2 cellular contexts compared by ENCODE assay signal in the genomic region with DNA sequence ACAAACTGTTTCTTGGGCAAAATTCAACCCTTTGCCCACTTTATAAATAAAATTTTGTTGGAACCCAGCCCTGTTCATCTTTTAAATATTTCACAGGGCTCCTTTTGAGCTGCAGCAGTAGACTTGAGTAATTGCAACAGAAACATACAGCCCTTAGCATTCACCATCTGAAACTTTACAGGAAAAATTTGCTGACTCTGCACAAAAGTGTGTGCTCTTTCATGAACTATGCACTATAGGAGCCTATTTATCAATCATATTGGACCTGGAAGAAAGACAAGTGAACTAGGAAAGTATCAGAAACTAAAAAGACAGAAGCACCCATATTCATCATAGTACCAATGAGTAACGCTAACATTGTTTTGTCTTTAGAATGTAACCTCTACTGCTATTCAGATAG.
TF ChIP-seq lines count a peak whose summit lies in the region.

No MANE protein-coding gene starts in this region.

TF ChIP-seq in HepG2, 621 proteins besides CTCF, POLR2A, EP300 and RAD21 (continued from another document):
- TF ChIP-seq ZNF367 (CRISPR knock-in tag; IDR thresholded peaks at IDR 0.05; ENCODE audit: borderline replicate concordance) (no peak), MAFF (IDR thresholded peaks at IDR 0.05; ENCODE audit: low read depth, low read length) (peak; percentile 98), RBM22 (optimal IDR thresholded peaks at IDR 0.05; ENCODE audit: low read length) (no peak), MAFK (conservative IDR thresholded peaks at IDR 0.05 in 1 of 2, IDR thresholded peaks at IDR 0.05 in 1 of 2; ENCODE audit: low read length in 2 of 2) (peak; percentile 95 to 98), ZNF263 (CRISPR knock-in tag; IDR thresholded peaks at IDR 0.05) (no peak)
- TF ChIP-seq, protein P1, sequence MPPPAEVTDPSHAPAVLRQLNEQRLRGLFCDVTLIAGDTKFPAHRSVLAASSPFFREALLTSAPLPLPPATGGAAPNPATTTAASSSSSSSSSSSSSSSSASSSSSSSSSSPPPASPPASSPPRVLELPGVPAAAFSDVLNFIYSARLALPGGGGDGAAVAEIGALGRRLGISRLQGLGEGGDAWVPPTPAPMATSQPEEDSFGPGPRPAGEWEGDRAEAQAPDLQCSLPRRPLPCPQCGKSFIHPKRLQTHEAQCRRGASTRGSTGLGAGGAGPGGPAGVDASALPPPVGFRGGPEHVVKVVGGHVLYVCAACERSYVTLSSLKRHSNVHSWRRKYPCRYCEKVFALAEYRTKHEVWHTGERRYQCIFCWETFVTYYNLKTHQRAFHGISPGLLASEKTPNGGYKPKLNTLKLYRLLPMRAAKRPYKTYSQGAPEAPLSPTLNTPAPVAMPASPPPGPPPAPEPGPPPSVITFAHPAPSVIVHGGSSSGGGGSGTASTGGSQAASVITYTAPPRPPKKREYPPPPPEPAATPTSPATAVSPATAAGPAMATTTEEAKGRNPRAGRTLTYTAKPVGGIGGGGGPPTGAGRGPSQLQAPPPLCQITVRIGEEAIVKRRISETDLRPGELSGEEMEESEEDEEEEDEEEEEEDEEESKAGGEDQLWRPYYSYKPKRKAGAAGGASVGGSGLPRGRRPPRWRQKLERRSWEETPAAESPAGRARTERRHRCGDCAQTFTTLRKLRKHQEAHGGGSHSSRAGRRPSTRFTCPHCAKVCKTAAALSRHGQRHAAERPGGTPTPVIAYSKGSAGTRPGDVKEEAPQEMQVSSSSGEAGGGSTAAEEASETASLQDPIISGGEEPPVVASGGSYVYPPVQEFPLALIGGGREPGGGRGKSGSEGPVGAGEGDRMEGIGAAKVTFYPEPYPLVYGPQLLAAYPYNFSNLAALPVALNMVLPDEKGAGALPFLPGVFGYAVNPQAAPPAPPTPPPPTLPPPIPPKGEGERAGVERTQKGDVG (CRISPR knock-in tag; IDR thresholded peaks at IDR 0.05; ENCODE audit: borderline replicate concordance): no peak
- TF ChIP-seq, protein P2, sequence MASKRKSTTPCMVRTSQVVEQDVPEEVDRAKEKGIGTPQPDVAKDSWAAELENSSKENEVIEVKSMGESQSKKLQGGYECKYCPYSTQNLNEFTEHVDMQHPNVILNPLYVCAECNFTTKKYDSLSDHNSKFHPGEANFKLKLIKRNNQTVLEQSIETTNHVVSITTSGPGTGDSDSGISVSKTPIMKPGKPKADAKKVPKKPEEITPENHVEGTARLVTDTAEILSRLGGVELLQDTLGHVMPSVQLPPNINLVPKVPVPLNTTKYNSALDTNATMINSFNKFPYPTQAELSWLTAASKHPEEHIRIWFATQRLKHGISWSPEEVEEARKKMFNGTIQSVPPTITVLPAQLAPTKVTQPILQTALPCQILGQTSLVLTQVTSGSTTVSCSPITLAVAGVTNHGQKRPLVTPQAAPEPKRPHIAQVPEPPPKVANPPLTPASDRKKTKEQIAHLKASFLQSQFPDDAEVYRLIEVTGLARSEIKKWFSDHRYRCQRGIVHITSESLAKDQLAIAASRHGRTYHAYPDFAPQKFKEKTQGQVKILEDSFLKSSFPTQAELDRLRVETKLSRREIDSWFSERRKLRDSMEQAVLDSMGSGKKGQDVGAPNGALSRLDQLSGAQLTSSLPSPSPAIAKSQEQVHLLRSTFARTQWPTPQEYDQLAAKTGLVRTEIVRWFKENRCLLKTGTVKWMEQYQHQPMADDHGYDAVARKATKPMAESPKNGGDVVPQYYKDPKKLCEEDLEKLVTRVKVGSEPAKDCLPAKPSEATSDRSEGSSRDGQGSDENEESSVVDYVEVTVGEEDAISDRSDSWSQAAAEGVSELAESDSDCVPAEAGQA (IDR thresholded peaks at IDR 0.05; ENCODE audit: low read depth): no peak
- TF ChIP-seq, protein P2 (CRISPR knock-in tag; IDR thresholded peaks at IDR 0.05; ENCODE audit: borderline replicate concordance): no peak

TF ChIP-seq in K562, 482 proteins besides CTCF, POLR2A, EP300 and RAD21:
- TF ChIP-seq, protein P3, sequence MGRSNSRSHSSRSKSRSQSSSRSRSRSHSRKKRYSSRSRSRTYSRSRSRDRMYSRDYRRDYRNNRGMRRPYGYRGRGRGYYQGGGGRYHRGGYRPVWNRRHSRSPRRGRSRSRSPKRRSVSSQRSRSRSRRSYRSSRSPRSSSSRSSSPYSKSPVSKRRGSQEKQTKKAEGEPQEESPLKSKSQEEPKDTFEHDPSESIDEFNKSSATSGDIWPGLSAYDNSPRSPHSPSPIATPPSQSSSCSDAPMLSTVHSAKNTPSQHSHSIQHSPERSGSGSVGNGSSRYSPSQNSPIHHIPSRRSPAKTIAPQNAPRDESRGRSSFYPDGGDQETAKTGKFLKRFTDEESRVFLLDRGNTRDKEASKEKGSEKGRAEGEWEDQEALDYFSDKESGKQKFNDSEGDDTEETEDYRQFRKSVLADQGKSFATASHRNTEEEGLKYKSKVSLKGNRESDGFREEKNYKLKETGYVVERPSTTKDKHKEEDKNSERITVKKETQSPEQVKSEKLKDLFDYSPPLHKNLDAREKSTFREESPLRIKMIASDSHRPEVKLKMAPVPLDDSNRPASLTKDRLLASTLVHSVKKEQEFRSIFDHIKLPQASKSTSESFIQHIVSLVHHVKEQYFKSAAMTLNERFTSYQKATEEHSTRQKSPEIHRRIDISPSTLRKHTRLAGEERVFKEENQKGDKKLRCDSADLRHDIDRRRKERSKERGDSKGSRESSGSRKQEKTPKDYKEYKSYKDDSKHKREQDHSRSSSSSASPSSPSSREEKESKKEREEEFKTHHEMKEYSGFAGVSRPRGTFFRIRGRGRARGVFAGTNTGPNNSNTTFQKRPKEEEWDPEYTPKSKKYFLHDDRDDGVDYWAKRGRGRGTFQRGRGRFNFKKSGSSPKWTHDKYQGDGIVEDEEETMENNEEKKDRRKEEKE (IDR thresholded peaks at IDR 0.05; ENCODE audit: borderline replicate concordance in 1 of 2, control insufficient read depth in 1 of 2, low read depth in 2 of 2, low read length in 1 of 2): no peak
- TF ChIP-seq ZNF584 (CRISPR knock-in tag; IDR thresholded peaks at IDR 0.05; ENCODE audit: low read depth): no peak
- no peak for TF ChIP-seq ZBTB7A (IDR thresholded peaks at IDR 0.05; ENCODE audit: borderline replicate concordance, control insufficient read depth, low read depth, low read length)
- peak; percentile 92 for TF ChIP-seq MAFK (IDR thresholded peaks at IDR 0.05; ENCODE audit: low read length)
- TF ChIP-seq ZNF561 (CRISPR knock-in tag; conservative IDR thresholded peaks at IDR 0.05): no peak
- TF ChIP-seq, protein P4, sequence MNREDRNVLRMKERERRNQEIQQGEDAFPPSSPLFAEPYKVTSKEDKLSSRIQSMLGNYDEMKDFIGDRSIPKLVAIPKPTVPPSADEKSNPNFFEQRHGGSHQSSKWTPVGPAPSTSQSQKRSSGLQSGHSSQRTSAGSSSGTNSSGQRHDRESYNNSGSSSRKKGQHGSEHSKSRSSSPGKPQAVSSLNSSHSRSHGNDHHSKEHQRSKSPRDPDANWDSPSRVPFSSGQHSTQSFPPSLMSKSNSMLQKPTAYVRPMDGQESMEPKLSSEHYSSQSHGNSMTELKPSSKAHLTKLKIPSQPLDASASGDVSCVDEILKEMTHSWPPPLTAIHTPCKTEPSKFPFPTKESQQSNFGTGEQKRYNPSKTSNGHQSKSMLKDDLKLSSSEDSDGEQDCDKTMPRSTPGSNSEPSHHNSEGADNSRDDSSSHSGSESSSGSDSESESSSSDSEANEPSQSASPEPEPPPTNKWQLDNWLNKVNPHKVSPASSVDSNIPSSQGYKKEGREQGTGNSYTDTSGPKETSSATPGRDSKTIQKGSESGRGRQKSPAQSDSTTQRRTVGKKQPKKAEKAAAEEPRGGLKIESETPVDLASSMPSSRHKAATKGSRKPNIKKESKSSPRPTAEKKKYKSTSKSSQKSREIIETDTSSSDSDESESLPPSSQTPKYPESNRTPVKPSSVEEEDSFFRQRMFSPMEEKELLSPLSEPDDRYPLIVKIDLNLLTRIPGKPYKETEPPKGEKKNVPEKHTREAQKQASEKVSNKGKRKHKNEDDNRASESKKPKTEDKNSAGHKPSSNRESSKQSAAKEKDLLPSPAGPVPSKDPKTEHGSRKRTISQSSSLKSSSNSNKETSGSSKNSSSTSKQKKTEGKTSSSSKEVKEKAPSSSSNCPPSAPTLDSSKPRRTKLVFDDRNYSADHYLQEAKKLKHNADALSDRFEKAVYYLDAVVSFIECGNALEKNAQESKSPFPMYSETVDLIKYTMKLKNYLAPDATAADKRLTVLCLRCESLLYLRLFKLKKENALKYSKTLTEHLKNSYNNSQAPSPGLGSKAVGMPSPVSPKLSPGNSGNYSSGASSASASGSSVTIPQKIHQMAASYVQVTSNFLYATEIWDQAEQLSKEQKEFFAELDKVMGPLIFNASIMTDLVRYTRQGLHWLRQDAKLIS (CRISPR knock-in tag; IDR thresholded peaks at IDR 0.05): no peak
- TF ChIP-seq TCFL5 (CRISPR knock-in tag; conservative IDR thresholded peaks at IDR 0.05): no peak
- peak; percentile 62 for TF ChIP-seq ZNF316 (IDR thresholded peaks at IDR 0.05)
- TF ChIP-seq, protein P5, sequence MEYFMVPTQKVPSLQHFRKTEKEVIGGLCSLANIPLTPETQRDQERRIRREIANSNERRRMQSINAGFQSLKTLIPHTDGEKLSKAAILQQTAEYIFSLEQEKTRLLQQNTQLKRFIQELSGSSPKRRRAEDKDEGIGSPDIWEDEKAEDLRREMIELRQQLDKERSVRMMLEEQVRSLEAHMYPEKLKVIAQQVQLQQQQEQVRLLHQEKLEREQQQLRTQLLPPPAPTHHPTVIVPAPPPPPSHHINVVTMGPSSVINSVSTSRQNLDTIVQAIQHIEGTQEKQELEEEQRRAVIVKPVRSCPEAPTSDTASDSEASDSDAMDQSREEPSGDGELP (CRISPR knock-in tag; IDR thresholded peaks at IDR 0.05; ENCODE audit: borderline replicate concordance): no peak
- no peak for TF ChIP-seq SIRT6 (IDR thresholded peaks at IDR 0.05; ENCODE audit: low read depth, low read length)
- TF ChIP-seq FOSL1 (tag; conservative IDR thresholded peaks at IDR 0.05): no peak
- TF ChIP-seq SRSF1 (IDR thresholded peaks at IDR 0.05; ENCODE audit: low read depth, low read length): no peak
- TF ChIP-seq MAFF (IDR thresholded peaks at IDR 0.05; ENCODE audit: low read length): peak; percentile 88
- TF ChIP-seq CCAR2 (IDR thresholded peaks at IDR 0.05; ENCODE audit: low read depth, low read length): no peak
- TF ChIP-seq, protein P6, sequence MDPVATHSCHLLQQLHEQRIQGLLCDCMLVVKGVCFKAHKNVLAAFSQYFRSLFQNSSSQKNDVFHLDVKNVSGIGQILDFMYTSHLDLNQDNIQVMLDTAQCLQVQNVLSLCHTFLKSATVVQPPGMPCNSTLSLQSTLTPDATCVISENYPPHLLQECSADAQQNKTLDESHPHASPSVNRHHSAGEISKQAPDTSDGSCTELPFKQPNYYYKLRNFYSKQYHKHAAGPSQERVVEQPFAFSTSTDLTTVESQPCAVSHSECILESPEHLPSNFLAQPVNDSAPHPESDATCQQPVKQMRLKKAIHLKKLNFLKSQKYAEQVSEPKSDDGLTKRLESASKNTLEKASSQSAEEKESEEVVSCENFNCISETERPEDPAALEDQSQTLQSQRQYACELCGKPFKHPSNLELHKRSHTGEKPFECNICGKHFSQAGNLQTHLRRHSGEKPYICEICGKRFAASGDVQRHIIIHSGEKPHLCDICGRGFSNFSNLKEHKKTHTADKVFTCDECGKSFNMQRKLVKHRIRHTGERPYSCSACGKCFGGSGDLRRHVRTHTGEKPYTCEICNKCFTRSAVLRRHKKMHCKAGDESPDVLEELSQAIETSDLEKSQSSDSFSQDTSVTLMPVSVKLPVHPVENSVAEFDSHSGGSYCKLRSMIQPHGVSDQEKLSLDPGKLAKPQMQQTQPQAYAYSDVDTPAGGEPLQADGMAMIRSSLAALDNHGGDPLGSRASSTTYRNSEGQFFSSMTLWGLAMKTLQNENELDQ (CRISPR knock-in tag; IDR thresholded peaks at IDR 0.05; ENCODE audit: borderline replicate concordance): no peak
- no peak for TF ChIP-seq CBFB (CRISPR knock-in tag; IDR thresholded peaks at IDR 0.05)
- peak; percentile 62; the same call in 1 of the 2 replicates for TF ChIP-seq C11orf30 (IDR thresholded peaks at IDR 0.05; ENCODE audit: low read depth)
- TF ChIP-seq MAFG (tag; conservative IDR thresholded peaks at IDR 0.05): peak; percentile 66
- TF ChIP-seq SP1 (CRISPR knock-in tag; IDR thresholded peaks at IDR 0.05): no peak
- TF ChIP-seq, protein P7, sequence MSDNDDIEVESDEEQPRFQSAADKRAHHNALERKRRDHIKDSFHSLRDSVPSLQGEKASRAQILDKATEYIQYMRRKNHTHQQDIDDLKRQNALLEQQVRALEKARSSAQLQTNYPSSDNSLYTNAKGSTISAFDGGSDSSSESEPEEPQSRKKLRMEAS (CRISPR knock-in tag; IDR thresholded peaks at IDR 0.05): no peak
